ENCODE assay signal across 27 cellular contexts in genomic region chr1:183365676-183366075, GRCh38. TPM values are rescaled to one million over a fixed set of nuclear protein-coding genes. Genes with fewer than 3 reads are reported as not detected.
DNase-seq lines count a peak whose midpoint lies in the region; ATAC-seq and TF ChIP-seq lines count a peak whose summit lies in the region.
"Had no signal": no experiment of that assay in that cellular context is flagged by ENCODE, and none has a peak within 500 bp of the region (broad histone marks: within the 10 kb centered on the region; RNA-seq: fewer than 3 reads in every experiment).

No MANE protein-coding gene starts in this region.

- H3K4me1 ChIP-seq in PC-3 (ENCODE audit: insufficient read depth, low read length) (peaks cover 5% of the 10 kb centered on the region), right cardiac atrium (ENCODE audit: control insufficient read depth, insufficient read depth, low read length) (no peaks in the 10 kb centered on the region), Karpas-422 (ENCODE audit: low read length) (no peaks in the 10 kb centered on the region)
- H3K4me1 ChIP-seq: BLaER1 treated with 17β-estradiol and CSF1 and Interleukin-3, amounts not matched to agents 10 nM and 100 nM; foreskin keratinocyte; spleen; uterus had no signal

- H3K36me3 ChIP-seq in PC-3 (ENCODE audit: low read depth, low read length): no peaks in the 10 kb centered on the region
- H3K36me3 ChIP-seq in Karpas-422 (ENCODE audit: insufficient read depth, low read length): no peaks in the 10 kb centered on the region
- H3K36me3 ChIP-seq: BLaER1 treated with 17β-estradiol and CSF1 and Interleukin-3, amounts not matched to agents 10 nM and 100 nM; ovary; spleen; uterus had no signal

- ATAC-seq in PC-3 (no peak), right cardiac atrium (peak; percentile 65 to 68), HG03280 (IDR thresholded peaks at IDR 0.05; ENCODE audit: unreplicated experiment) (no peak), HG03520 (IDR thresholded peaks at IDR 0.05; ENCODE audit: unreplicated experiment) (no peak)
- ATAC-seq: foreskin keratinocyte; natural killer cell; stimulated activated effector memory CD8-positive, alpha-beta T cell treated with anti-CD3 and anti-CD28 coated beads, Interleukin-12 subunit alpha, Interleukin-12 subunit beta, amount 100 ng/mL, for 72 hours had no signal

- H3K27ac ChIP-seq in PC-3 (ENCODE audit: low read length) (no peak overlapping the region), right cardiac atrium (ENCODE audit: low read length) (peak overlapping the region; percentile 71), Karpas-422 (ENCODE audit: low read length) (no peak overlapping the region)
- H3K27ac ChIP-seq: BLaER1 treated with 17β-estradiol and CSF1 and Interleukin-3, amounts not matched to agents 10 nM and 100 nM; foreskin keratinocyte; hepatocyte; ovary; uterus had no signal

- H3K79me2 ChIP-seq in PC-3 (ENCODE audit: low read length) (no peaks in the 10 kb centered on the region), Karpas-422 (ENCODE audit: low read length) (no peaks in the 10 kb centered on the region)
- H3K79me2 ChIP-seq: hepatocyte had no signal

- H3K9me2 ChIP-seq in PC-3 (replicated peaks; ENCODE audit: low read length) (no peaks in the 10 kb centered on the region), Karpas-422 (replicated peaks; ENCODE audit: insufficient read depth, low read length) (no peaks in the 10 kb centered on the region)

- H3K9me3 ChIP-seq in PC-3 (ENCODE audit: low read length) (no peaks in the 10 kb centered on the region), right cardiac atrium (ENCODE audit: control insufficient read depth, low read length) (no peaks in the 10 kb centered on the region), Karpas-422 (ENCODE audit: low read length) (no peaks in the 10 kb centered on the region)
- H3K9me3 ChIP-seq: BLaER1 treated with 17β-estradiol and CSF1 and Interleukin-3, amounts not matched to agents 10 nM and 100 nM; ovary; spleen; uterus had no signal

- no TSS peak for BruUV-seq in PC-3 (replicated peaks; lab: Mats Ljungman, UMichigan)

- TF ChIP-seq CTCF in PC-3 (conservative IDR thresholded peaks at IDR 0.05; ENCODE audit: low read depth, low read length): no peak

- CTCF ChIA-PET in PC-3 (lab: Charles Lee): no interaction called here

- H4K20me1 ChIP-seq in PC-3 (ENCODE audit: low read length) (no peaks in the 10 kb centered on the region), Karpas-422 (ENCODE audit: insufficient read depth, low read depth, low read length) (no peaks in the 10 kb centered on the region)
- H4K20me1 ChIP-seq: BLaER1 treated with 17β-estradiol and CSF1 and Interleukin-3, amounts not matched to agents 10 nM and 100 nM had no signal

- WGBS in right cardiac atrium: 20% methylated on average over 2 of the region's 2 CpGs

- no peaks in the 10 kb centered on the region for H3K27me3 ChIP-seq in PC-3 (ENCODE audit: low read length)
- H3K27me3 ChIP-seq in right cardiac atrium (ENCODE audit: control insufficient read depth, insufficient read depth): no peaks in the 10 kb centered on the region
- no peaks in the 10 kb centered on the region for H3K27me3 ChIP-seq in Karpas-422 (ENCODE audit: low read length)
- H3K27me3 ChIP-seq: BLaER1 treated with 17β-estradiol and CSF1 and Interleukin-3, amounts not matched to agents 10 nM and 100 nM; hepatocyte; ovary; uterus had no signal

- POLR2A ChIA-PET in PC-3 (lab: Charles Lee; ENCODE audit: unreplicated experiment): no interaction called here

- no peak overlapping the region for H3K9ac ChIP-seq in PC-3 (ENCODE audit: low read length)
- H3K9ac ChIP-seq in Karpas-422 (ENCODE audit: low read length): no peak overlapping the region
- H3K9ac ChIP-seq: BLaER1 treated with 17β-estradiol and CSF1 and Interleukin-3, amounts not matched to agents 10 nM and 100 nM had no signal

- H2AFZ ChIP-seq in PC-3 (ENCODE audit: low read length) (no peak overlapping the region), Karpas-422 (ENCODE audit: low read length) (no peak overlapping the region)
- H2AFZ ChIP-seq: hepatocyte had no signal

- H3K4me2 ChIP-seq in PC-3 (ENCODE audit: low read length): no peak overlapping the region
- no peak overlapping the region for H3K4me2 ChIP-seq in Karpas-422 (ENCODE audit: low read depth, low read length, poor library complexity, severe bottlenecking)
- H3K4me2 ChIP-seq: BLaER1 treated with 17β-estradiol and CSF1 and Interleukin-3, amounts not matched to agents 10 nM and 100 nM; hepatocyte had no signal

- H3K4me3 ChIP-seq in PC-3 (ENCODE audit: low read length): no peak overlapping the region
- no peak overlapping the region for H3K4me3 ChIP-seq in right cardiac atrium (ENCODE audit: low read length)
- H3K4me3 ChIP-seq in Karpas-422 (ENCODE audit: low read length): no peak overlapping the region
- H3K4me3 ChIP-seq: BLaER1 treated with 17β-estradiol and CSF1 and Interleukin-3, amounts not matched to agents 10 nM and 100 nM; hepatocyte; ovary; spleen; uterus had no signal

- no peaks in the 10 kb centered on the region for H3F3A ChIP-seq in PC-3 (ENCODE audit: low read length, unreplicated experiment)

- intact Hi-C loops in PC-3 (cut with micrococcal nuclease): no loop called here
- intact Hi-C loops in right cardiac atrium (cut with DNase I): no loop called here

- DNase-seq in DMS79 treated with DMSO at 0.1 percent for 48 hours (lab: John Stamatoyannopoulos, UW): peak; percentile 72
- DNase-seq in NCI-H187 (lab: John Stamatoyannopoulos, UW): peak; percentile 77 to 81
- peak; percentile 12 for DNase-seq in PC-3
- DNase-seq in right cardiac atrium: peak in 2 of 3 donors; percentile 18 to 73
- DNase-seq in hepatic stellate cell (ENCODE audit: low spot score): no peak
- no peak for DNase-seq in Karpas-422
- DNase-seq: activated CD4-positive, alpha-beta T cell treated with anti-CD3 and anti-CD28 coated beads for 1 hour; activated gamma-delta T cell; Calu3; effector CD4-positive, alpha-beta T cell; foreskin keratinocyte; KBM-7; midbrain; natural killer cell; NCI-H1436 treated with DMSO at 0.1 percent for 48 hours; NCI-H446 treated with DMSO at 0.1 percent for 48 hours; ovary; retina; spleen; stimulated activated CD4-positive, alpha-beta T cell treated with anti-CD3 and anti-CD28 coated beads, Interleukin-2, amount 100 ng/mL, for 48 hours; uterus had no signal

RNA-seq across cellular contexts. Expression of gene NMNAT2, which starts 52.5 kb away (rescaled TPM):
- 6.0 and 6.6 TPM in 2 replicates for total RNA-seq in PC-3 (2014; rRNA removed)
- 10 to 100 TPM; 32.8 to 80.6 (median 47.0) TPM for total RNA-seq in right cardiac atrium
- 14.1 TPM for polyA plus RNA-seq in right cardiac atrium
- not detected in 2 replicates for total RNA-seq in Karpas-422 (2014; rRNA removed; shearing (Covaris generic); ENCODE audit: low replicate concordance)
- total RNA-seq: HT-29, natural killer cell had no signal

Comparison
In these comparisons a context has a peak if more than half of its experiments do, and no peak if none do; other contexts are left out.
1. DNase-seq: peak in DMS79 treated with DMSO at 0.1 percent for 48 hours (single experiment), NCI-H187 (2 of 2), PC-3 (single experiment) and right cardiac atrium (2 of 3); none in hepatic stellate cell (single experiment) and Karpas-422 (single experiment).
2. ATAC-seq: peak in right cardiac atrium (2 of 2); none in PC-3 (single experiment), HG03280 (single experiment) and HG03520 (single experiment).